ENCODE assay signal across 24 cellular contexts in genomic region chr14:72878746-72879145, GRCh38. TPM values are rescaled to one million over a fixed set of nuclear protein-coding genes. Genes with fewer than 3 reads are reported as not detected.
"Had no signal": no experiment of that assay in that cellular context is flagged by ENCODE, and none has a peak within 500 bp of the region (broad histone marks: within the 10 kb centered on the region; RNA-seq: fewer than 3 reads in every experiment).

No MANE protein-coding gene starts in this region.

- H2AFZ ChIP-seq: hepatocyte had no signal

- H3K27ac ChIP-seq: colonic mucosa, epithelial cell of prostate, esophagus squamous epithelium, foreskin keratinocyte, gastroesophageal sphincter, heart left ventricle, hepatocyte, lower lobe of right lung had no signal

- DNase-seq: colonic mucosa; cortex of kidney; effector CD8-positive, alpha-beta T cell; effector memory CD8-positive, alpha-beta T cell; endodermal cell; erythroblast; esophagus squamous epithelium; foreskin keratinocyte; heart left ventricle; hypothalamus; immature natural killer cell; islet precursor cell; kidney; kidney glomerular epithelial cell; left colon; left ventricle myocardium superior; lower lobe of right lung; mesendoderm; mucosa of descending colon had no signal

- H3K4me1 ChIP-seq: colonic mucosa, esophagus squamous epithelium, foreskin keratinocyte, gastroesophageal sphincter, lower lobe of right lung had no signal

- ATAC-seq: effector memory CD8-positive, alpha-beta T cell; esophagus mucosa; foreskin keratinocyte; gastroesophageal sphincter; heart left ventricle; left colon; left lobe of liver; left ventricle myocardium superior; lower lobe of right lung; mucosa of descending colon had no signal

- H3K79me2 ChIP-seq: hepatocyte had no signal

- H3K4me2 ChIP-seq: hepatocyte had no signal

- H3K27me3 ChIP-seq: colonic mucosa, gastroesophageal sphincter, heart left ventricle had no signal

- H3K4me3 ChIP-seq: colonic mucosa, esophagus squamous epithelium, gastroesophageal sphincter, heart left ventricle, hepatocyte, lower lobe of right lung, mucosa of descending colon had no signal

- H3K9me3 ChIP-seq: colonic mucosa, esophagus squamous epithelium, gastroesophageal sphincter, heart left ventricle, lower lobe of right lung, mucosa of descending colon had no signal

- H3K36me3 ChIP-seq: colonic mucosa, esophagus squamous epithelium, gastroesophageal sphincter, lower lobe of right lung had no signal

RNA-seq across cellular contexts. Expression of gene DPF3, which starts 15.2 kb away (rescaled TPM):
- total RNA-seq: endodermal cell had no signal
